Comparison of ENCODE assay signal across 15 cellular contexts in genomic region chr4:111074523-111075114, GRCh38.
"Had no signal": no experiment of that assay in that cellular context is flagged by ENCODE, and none has a peak within 500 bp of the region (broad histone marks: within the 10 kb centered on the region; RNA-seq: fewer than 3 reads in every experiment).

No MANE protein-coding gene starts in this region.

- H3K4me3 ChIP-seq: pancreas, prostate gland, right lobe of liver, testis, tibial nerve had no signal

- H3K9me3 ChIP-seq: pancreas, prostate gland, right lobe of liver, testis had no signal

- H3K4me1 ChIP-seq: foreskin keratinocyte, pancreas, prostate gland, right lobe of liver, testis, tibial nerve had no signal

- H3K27ac ChIP-seq: foreskin keratinocyte, pancreas, prostate gland, right lobe of liver, testis, tibial nerve had no signal

- H3K27me3 ChIP-seq: foreskin keratinocyte, pancreas, right lobe of liver, testis, tibial nerve had no signal

- ATAC-seq: foreskin keratinocyte; natural killer cell; pancreas; right lobe of liver; stimulated activated naive B cell treated with anti-CD40 and anti-IgM and Interleukin-4, amounts not matched to agents 10 μg/mL and 1 μg/mL and 100 μg/mL, for 72 hours; stimulated activated naive CD8-positive, alpha-beta T cell treated with anti-CD3 and anti-CD28 coated beads, Interleukin-15, amount 100 ng/mL, for 72 hours had no signal

- FAIRE-seq: endothelial cell of umbilical vein, pancreas, urothelium cell line had no signal

- H3K36me3 ChIP-seq: pancreas, prostate gland, right lobe of liver, tibial nerve had no signal

- DNase-seq: erythroblast; foreskin keratinocyte; kidney glomerular epithelial cell; natural killer cell; occipital lobe; right lobe of liver; stimulated activated CD4-positive, alpha-beta T cell treated with anti-CD3 and anti-CD28 coated beads, Interleukin-4, amount 100 ng/mL, for 24 hours; stimulated activated naive B cell treated with anti-CD40 and anti-IgM and Interleukin-4, amounts not matched to agents 10 μg/mL and 1 μg/mL and 100 μg/mL, for 72 hours; stimulated activated naive CD8-positive, alpha-beta T cell treated with anti-CD3 and anti-CD28 coated beads, Interleukin-15, amount 100 ng/mL, for 72 hours; testis had no signal
